Comparison of ENCODE assay signal across 2 cellular contexts in genomic region chr2:139550341-139550740, GRCh38.
TF ChIP-seq lines count a peak whose summit lies in the region.

No MANE protein-coding gene starts in this region.

TF ChIP-seq in SK-N-SH treated with all-trans-retinoic acid at 6 μM for 48 hours, 23 proteins besides CTCF, POLR2A, EP300 and RAD21 (continued from another document):
- TF ChIP-seq TSHZ2 (CRISPR knock-in tag; IDR thresholded peaks at IDR 0.05) (peak; percentile 63; the same call in 1 of the 2 replicates), ISL1 (CRISPR knock-in tag; IDR thresholded peaks at IDR 0.05) (peak; percentile 59; the same call in 1 of the 2 replicates), GLIS3 (CRISPR knock-in tag; IDR thresholded peaks at IDR 0.05) (0 out of 2 replicates have a peak, but pooled peaks have one; percentile 48), CREB5 (CRISPR knock-in tag; IDR thresholded peaks at IDR 0.05; ENCODE audit: low read depth) (0 out of 2 replicates have a peak, but pooled peaks have one; percentile 15), TCF4 (CRISPR knock-in tag; IDR thresholded peaks at IDR 0.05; ENCODE audit: borderline replicate concordance) (peak; percentile 78; the same call in 1 of the 2 replicates)
TF ChIP-seq in SK-N-SH treated with all-trans-retinoic acid at 6 μM for 48 hours: peak in this region for 5.

TF ChIP-seq in SK-N-SH, 30 proteins besides CTCF, POLR2A, EP300 and RAD21 (continued from another document):
- TF ChIP-seq USF2 (IDR thresholded peaks at IDR 0.05; ENCODE audit: borderline replicate concordance, low read depth, low read length), result no peak
- no peak for TF ChIP-seq TCF12 (IDR thresholded peaks at IDR 0.05)
